ENCODE assay signal across 8 cellular contexts in the genomic region with DNA sequence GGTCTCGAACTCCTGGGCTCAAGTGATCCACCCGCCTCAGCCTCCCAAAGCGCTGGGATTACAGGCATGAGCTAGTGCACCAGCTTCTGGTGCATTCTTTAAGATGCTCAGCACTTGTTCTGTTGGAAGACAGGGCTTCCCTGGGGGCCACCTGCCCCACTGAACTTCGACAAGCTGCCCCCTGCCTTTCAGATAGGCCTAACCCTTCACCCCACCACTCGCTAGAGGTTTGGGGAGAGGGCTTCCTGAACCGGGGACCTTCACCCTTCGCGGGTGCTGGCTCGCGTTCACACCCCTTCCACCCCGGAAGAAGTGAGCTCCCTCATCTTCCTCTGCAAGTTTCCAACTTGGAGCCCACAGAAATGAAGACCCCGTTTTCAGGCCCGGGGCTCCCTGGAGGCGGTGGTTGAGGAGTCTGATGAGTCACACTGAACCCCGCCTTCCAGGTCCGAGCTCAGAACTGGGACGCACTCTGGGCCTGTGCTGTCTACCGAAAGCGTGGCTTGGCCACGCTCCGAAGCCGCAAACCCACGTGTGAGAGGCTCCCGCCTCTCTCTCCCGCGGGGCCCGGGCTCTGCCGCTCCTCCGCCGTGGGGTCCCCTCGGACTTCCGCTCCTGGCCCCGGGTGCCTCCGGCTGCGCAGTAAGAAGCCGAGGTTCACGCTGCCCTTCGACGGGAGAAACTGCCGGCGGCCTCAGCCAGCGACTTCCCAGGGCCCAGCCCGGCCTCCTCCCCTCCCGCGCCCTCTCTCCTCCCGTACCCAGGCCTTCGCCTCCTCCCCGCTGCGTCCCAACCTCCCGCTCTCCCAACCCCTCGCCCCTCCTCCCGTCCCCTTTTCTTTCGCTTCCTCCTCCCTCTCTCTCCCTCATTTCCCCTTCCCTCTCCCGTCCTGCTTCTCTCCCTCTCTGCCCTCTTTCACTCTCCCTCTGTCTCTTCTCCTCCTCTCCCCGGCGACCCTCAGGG. TPM values are rescaled to one million over a fixed set of nuclear protein-coding genes. Genes with fewer than 3 reads are reported as not detected.
DNase-seq lines count a peak whose midpoint lies in the region; ATAC-seq and TF ChIP-seq lines count a peak whose summit lies in the region.

No MANE protein-coding gene starts in this region.

- intact Hi-C loops in activated B cell treated with CpG ODN at 0.5 μM for 24 hours (cut with micrococcal nuclease), result loop anchor here (1.0 kb wide), 1 partner anchor 47 kb away; a partner anchor contains a TSS

- H3K4me3 ChIP-seq in kidney epithelial cell (ENCODE audit: low read depth, low read length), result peak overlapping the region; percentile 38

- CTCF ChIA-PET in activated B cell treated with CpG ODN at 0.5 μM for 24 hours (lab: Charles Lee), result no interaction called here

- no peaks in the 10 kb centered on the region for H3K27me3 Mint-ChIP-seq in activated B cell treated with CpG ODN at 0.5 μM for 24 hours
- peaks cover 16% of the 10 kb centered on the region for H3K27me3 Mint-ChIP-seq in central memory CD8-positive, alpha-beta T cell

- no peaks in the 10 kb centered on the region for H3K36me3 ChIP-seq in kidney epithelial cell (ENCODE audit: control insufficient read depth, insufficient read depth, low read length)

- H3K4me3 Mint-ChIP-seq in activated B cell treated with CpG ODN at 0.5 μM for 24 hours, result peak overlapping the region; percentile 73
- H3K4me3 Mint-ChIP-seq in central memory CD8-positive, alpha-beta T cell, result peak overlapping the region; percentile 67

- H3K36me3 Mint-ChIP-seq in activated B cell treated with CpG ODN at 0.5 μM for 24 hours (ENCODE audit: low read depth), result no peaks in the 10 kb centered on the region
- H3K36me3 Mint-ChIP-seq in central memory CD8-positive, alpha-beta T cell (ENCODE audit: insufficient read depth), result peaks cover 3% of the 10 kb centered on the region

- no peaks in the 10 kb centered on the region for H3K9me3 Mint-ChIP-seq in activated B cell treated with CpG ODN at 0.5 μM for 24 hours
- no peaks in the 10 kb centered on the region for H3K9me3 Mint-ChIP-seq in central memory CD8-positive, alpha-beta T cell

- peaks cover 15% of the 10 kb centered on the region for H3K4me1 Mint-ChIP-seq in activated B cell treated with CpG ODN at 0.5 μM for 24 hours
- H3K4me1 Mint-ChIP-seq in central memory CD8-positive, alpha-beta T cell, result no peaks in the 10 kb centered on the region

- ATAC-seq in GM19023 (IDR thresholded peaks at IDR 0.05; ENCODE audit: unreplicated experiment), result peak; percentile 58
- ATAC-seq in activated B cell treated with CpG ODN at 0.5 μM for 24 hours (ENCODE audit: low read depth), result peak; percentile 74
- ATAC-seq in central memory CD8-positive, alpha-beta T cell (replicated peaks; ENCODE audit: extremely low read depth, poor library complexity, severe bottlenecking), result no peak
- ATAC-seq in HG03378 (IDR thresholded peaks at IDR 0.05; ENCODE audit: unreplicated experiment), result no peak
- no peak for ATAC-seq in HG02571 (IDR thresholded peaks at IDR 0.05; ENCODE audit: unreplicated experiment)

- DNase-seq in activated B cell treated with CpG ODN at 0.5 μM for 24 hours, result peak; percentile 46
- DNase-seq in central memory CD8-positive, alpha-beta T cell (ENCODE audit: low spot score in 2 of 2), result no peak
- no peak for DNase-seq in kidney epithelial cell (ENCODE audit: low read depth)
- peak; percentile 29 to 36 for DNase-seq in stimulated activated CD4-positive, alpha-beta T cell treated with anti-CD3 and anti-CD28 coated beads, Interleukin-2, amount 100 ng/mL, for 24 hours
- DNase-seq in KBM-7, result no peak

- TF ChIP-seq CTCF in activated B cell treated with CpG ODN at 0.5 μM for 24 hours (IDR thresholded peaks at IDR 0.05) (no peak), kidney epithelial cell (IDR thresholded peaks at IDR 0.05; ENCODE audit: insufficient read depth, low read length, poor library complexity, severe bottlenecking) (no peak)

- peak overlapping the region; percentile 53 for H3K27ac Mint-ChIP-seq in activated B cell treated with CpG ODN at 0.5 μM for 24 hours
- H3K27ac Mint-ChIP-seq in central memory CD8-positive, alpha-beta T cell (ENCODE audit: low read depth), result peak overlapping the region; percentile 75

- in situ Hi-C loops in KBM-7 (cut with MboI; ENCODE audit: low pct_unique_long_range_greater_than_20kb, low sequenced_read_pairs), result no loop called here

- POLR2A ChIA-PET in activated B cell treated with CpG ODN at 0.5 μM for 24 hours (lab: Charles Lee), result interaction anchor here (0.9 to 3.2 kb wide), 7 partner anchors 8 to 48 kb away, joined by 3 to 21 read pairs (median 8); no protein-coding TSS in a partner anchor

- H3K27me3 ChIP-seq in kidney epithelial cell (ENCODE audit: control insufficient read depth, insufficient read depth, low read length), result no peaks in the 10 kb centered on the region

RNA-seq across cellular contexts. Expression of a gene that starts 47.5 kb away (rescaled TPM):
- total RNA-seq in activated B cell treated with CpG ODN at 0.5 μM for 24 hours (124 and 139 TPM in 2 replicates), kidney epithelial cell (52.6 and 68.9 TPM in 2 replicates)

Comparison
In these comparisons a context has a peak if more than half of its experiments do, and no peak if none do; other contexts are left out.
1. ATAC-seq: peak in GM19023 (single experiment) and activated B cell treated with CpG ODN at 0.5 μM for 24 hours (single experiment); none in central memory CD8-positive, alpha-beta T cell (single experiment), HG03378 (single experiment) and HG02571 (single experiment).
2. DNase-seq: peak in activated B cell treated with CpG ODN at 0.5 μM for 24 hours (single experiment) and stimulated activated CD4-positive, alpha-beta T cell treated with anti-CD3 and anti-CD28 coated beads, Interleukin-2, amount 100 ng/mL, for 24 hours (2 of 2); none in central memory CD8-positive, alpha-beta T cell (0 of 2), kidney epithelial cell (single experiment) and KBM-7 (single experiment).